Comparison of ENCODE assay signal across 9 cellular contexts in genomic region chr18:54260376-54261072, GRCh38. TPM values are rescaled to one million over a fixed set of nuclear protein-coding genes. Genes with fewer than 3 reads are reported as not detected.
DNase-seq lines count a peak whose midpoint lies in the region; ATAC-seq and TF ChIP-seq lines count a peak whose summit lies in the region.
"Had no signal": no experiment of that assay in that cellular context is flagged by ENCODE, and none has a peak within 500 bp of the region (broad histone marks: within the 10 kb centered on the region; RNA-seq: fewer than 3 reads in every experiment).

No MANE protein-coding gene starts in this region.

- H3K36me3 ChIP-seq in GM23248 (ENCODE audit: low read depth) (no peaks in the 10 kb centered on the region), RWPE2 (ENCODE audit: low read depth) (no peaks in the 10 kb centered on the region), lower lobe of right lung (no peaks in the 10 kb centered on the region), vagina (no peaks in the 10 kb centered on the region)

- TF ChIP-seq CTCF in RWPE2 (IDR thresholded peaks at IDR 0.05; ENCODE audit: poor library complexity, severe bottlenecking) (no peak), lower lobe of right lung (IDR thresholded peaks at IDR 0.05) (no peak), vagina (IDR thresholded peaks at IDR 0.05) (no peak)

- H2AFZ ChIP-seq in GM23248 = no peak overlapping the region

- WGBS in GM23248 (ENCODE audit: low coverage in 1 of 2, low lambda C conversion rate in 2 of 2, missing lambda C conversion rate in 2 of 2), 2 experiments = 77 to 79% methylated on average over 11 of the region's 11 CpGs

- no peaks in the 10 kb centered on the region for H3K79me2 ChIP-seq in GM23248 (ENCODE audit: insufficient read depth)

- H3K4me1 ChIP-seq in GM23248 (ENCODE audit: insufficient read depth) (peaks cover 25% of the 10 kb centered on the region), RWPE2 (ENCODE audit: insufficient read depth, poor library complexity, severe bottlenecking) (peaks cover 13% of the 10 kb centered on the region), lower lobe of right lung (no peaks in the 10 kb centered on the region), vagina (no peaks in the 10 kb centered on the region)

- no peak for TF ChIP-seq POLR2A in vagina (IDR thresholded peaks at IDR 0.05)

- H3K27me3 ChIP-seq in GM23248 (replicated peaks; ENCODE audit: insufficient read depth) (no peaks in the 10 kb centered on the region), RWPE2 (ENCODE audit: insufficient read depth, poor library complexity, severe bottlenecking) (no peaks in the 10 kb centered on the region), lower lobe of right lung (ENCODE audit: low read depth) (no peaks in the 10 kb centered on the region), vagina (no peaks in the 10 kb centered on the region)

- H3K27ac ChIP-seq in GM23248 (no peak overlapping the region), RWPE2 (ENCODE audit: poor library complexity, severe bottlenecking) (peak overlapping the region; percentile 30), lower lobe of right lung (peak overlapping the region; percentile 67), vagina (no peak overlapping the region)

- ATAC-seq in GM18517 (IDR thresholded peaks at IDR 0.05; ENCODE audit: unreplicated experiment) = peak; percentile 32
- ATAC-seq in RWPE2 (ENCODE audit: low read depth) = peak; percentile 78
- ATAC-seq in lower lobe of right lung = peak; percentile 85 to 87

- no peak overlapping the region for H3K4me2 ChIP-seq in GM23248 (ENCODE audit: unreplicated experiment)

- intact Hi-C loops in lower lobe of right lung (cut with DNase I) (no loop called here), vagina (cut with DNase I) (no loop called here)

- no peaks in the 10 kb centered on the region for H3K9me2 ChIP-seq in GM23248 (ENCODE audit: insufficient read depth)

- H4K20me1 ChIP-seq in GM23248 (ENCODE audit: insufficient read depth) = no peaks in the 10 kb centered on the region

- no peaks in the 10 kb centered on the region for H3K9me3 ChIP-seq in GM23248 (ENCODE audit: low read depth)
- H3K9me3 ChIP-seq in RWPE2 (ENCODE audit: severe bottlenecking) = no peaks in the 10 kb centered on the region
- no peaks in the 10 kb centered on the region for H3K9me3 ChIP-seq in lower lobe of right lung
- no peaks in the 10 kb centered on the region for H3K9me3 ChIP-seq in vagina

- DNase-seq in GM23248 = peak; percentile 51
- DNase-seq in RWPE2 (ENCODE audit: low spot score) = no peak
- peak; percentile 69 for DNase-seq in lower lobe of right lung
- no peak for DNase-seq in NCI-H748 (lab: John Stamatoyannopoulos, UW; ENCODE audit: unreplicated experiment)
- no peak for DNase-seq in D341Med (ENCODE audit: low spot score)
- DNase-seq in vagina (ENCODE audit: extremely low spot score in 2 of 2) = no peak
- DNase-seq in C1 segment of cervical spinal cord (lab: John Stamatoyannopoulos, UW) = no peak
- DNase-seq: activated gamma-delta T cell treated with Interleukin-2 at 50 U/mL for 16 hours had no signal

- H3K4me3 ChIP-seq in GM23248 = no peak overlapping the region
- no peak overlapping the region for H3K4me3 ChIP-seq in RWPE2 (ENCODE audit: severe bottlenecking)
- no peak overlapping the region for H3K4me3 ChIP-seq in lower lobe of right lung
- no peak overlapping the region for H3K4me3 ChIP-seq in vagina

- H3K9ac ChIP-seq in GM23248 = no peak overlapping the region

- peaks cover 17% of the 10 kb centered on the region for H3F3A ChIP-seq in GM23248 (ENCODE audit: insufficient read depth)

- in situ Hi-C loops in GM23248 (cut with MboI) = no loop called here

RNA-seq across cellular contexts. Expression of gene POLI, which starts 8.8 kb away (rescaled TPM):
- 21.8 and 23.9 TPM in 2 replicates for total RNA-seq in GM23248 (2014; rRNA removed; shearing (Covaris generic))
- polyA plus RNA-seq in GM23248 (2016; fragmentation: Nextera tagmentation; extraction: Ambion mirVana) = 20.7 and 27.0 TPM in 2 replicates
- 27.4 TPM for total RNA-seq in lower lobe of right lung
- total RNA-seq in vagina = 20.9 TPM

RNA-seq across cellular contexts. Expression of gene MBD2, which starts 36.1 kb away (rescaled TPM):
- 26.3 and 27.2 TPM in 2 replicates for total RNA-seq in GM23248 (2014; rRNA removed; shearing (Covaris generic))
- 9.5 and 11.2 TPM in 2 replicates for polyA plus RNA-seq in GM23248 (2016; fragmentation: Nextera tagmentation; extraction: Ambion mirVana)
- total RNA-seq in lower lobe of right lung (102 TPM), vagina (43.0 TPM)

Comparison
In these comparisons a context has a peak if more than half of its experiments do, and no peak if none do; other contexts are left out.
1. ATAC-seq: peak in every context shown above with its lines; median percentile 86 in lower lobe of right lung; 78 in RWPE2; 32 in GM18517.
2. DNase-seq: peak in GM23248 (single experiment) and lower lobe of right lung (single experiment); none in RWPE2 (single experiment), NCI-H748 (single experiment), D341Med (single experiment), vagina (0 of 2) and C1 segment of cervical spinal cord (0 of 14).
3. H3K27ac ChIP-seq: peak in RWPE2 (single experiment) and lower lobe of right lung (single experiment); none in GM23248 (single experiment) and vagina (single experiment).